ENCODE assay signal across 30 cellular contexts in the genomic region with DNA sequence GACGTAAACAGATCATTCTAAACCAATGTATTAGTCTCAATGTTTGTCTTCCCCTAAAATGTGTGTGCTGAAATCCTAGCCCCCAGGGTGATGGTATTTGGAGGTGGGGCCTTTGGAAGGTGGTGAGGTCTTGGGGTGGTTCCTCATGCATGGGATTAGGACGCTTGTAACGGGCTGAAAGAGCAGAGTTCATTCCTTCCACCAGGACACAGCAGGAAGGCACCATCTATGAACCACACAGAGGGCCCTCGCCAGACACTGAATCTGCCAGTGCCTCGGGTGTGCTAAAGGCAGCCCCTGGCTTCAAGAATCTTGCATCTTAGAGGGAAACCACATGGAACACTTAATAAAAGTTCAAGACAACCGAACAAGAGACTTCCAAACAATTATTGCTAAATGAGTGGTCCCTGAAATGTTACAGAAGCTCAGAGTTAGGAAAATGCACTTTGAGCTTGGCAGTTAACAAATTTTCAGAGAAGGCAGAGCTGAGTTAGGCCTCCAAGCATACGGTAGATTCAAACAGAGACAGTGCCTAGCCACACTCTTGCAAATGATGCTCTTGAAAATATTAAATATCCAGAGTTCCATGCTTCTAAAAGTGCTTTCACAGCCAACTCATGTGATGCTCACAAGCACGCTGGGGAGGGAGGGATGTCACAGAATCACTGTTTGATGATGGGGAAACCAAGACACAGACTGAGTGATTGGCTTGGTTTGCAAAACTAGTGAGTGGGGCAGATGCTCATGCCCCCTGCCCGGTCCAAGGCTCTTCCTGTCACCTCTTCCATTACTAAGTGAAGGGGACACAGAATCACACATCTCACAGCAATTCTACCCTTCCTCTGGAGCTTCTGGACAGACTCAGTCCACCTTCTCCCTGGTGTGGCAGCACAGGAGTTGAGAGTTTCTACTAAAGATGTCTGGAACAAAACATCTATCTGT. TPM values are rescaled to one million over a fixed set of nuclear protein-coding genes. Genes with fewer than 3 reads are reported as not detected.
DNase-seq lines count a peak whose midpoint lies in the region; ATAC-seq and TF ChIP-seq lines count a peak whose summit lies in the region.
"Had no signal": no experiment of that assay in that cellular context is flagged by ENCODE, and none has a peak within 500 bp of the region (broad histone marks: within the 10 kb centered on the region; RNA-seq: fewer than 3 reads in every experiment).

No MANE protein-coding gene starts in this region.

- H3K4me1 ChIP-seq in mesendoderm (ENCODE audit: control insufficient read depth, low read depth, low read length): no peaks in the 10 kb centered on the region
- H3K4me1 ChIP-seq: breast epithelium, uterus had no signal

- H3K56ac ChIP-seq in mesendoderm (ENCODE audit: low read length): no peak overlapping the region

- in situ Hi-C loops in brain microvascular endothelial cell (cut with HindIII; ENCODE audit: low pct_ligation_motif_present, low sequenced_read_pairs): no loop called here

- H3K4ac ChIP-seq in mesendoderm (ENCODE audit: low read depth, low read length): no peak overlapping the region

- peak overlapping the region; percentile 26 to 47 for H3K27ac Mint-ChIP-seq in natural killer cell
- peak overlapping the region in 1 of 2 donors; percentile 95 for H3K27ac Mint-ChIP-seq in natural killer cell treated with Interleukin-12 subunit alpha and Interleukin-12 subunit beta and Interleukin-15 and Interleukin-18, amount 100 ng/mL, for 72 hours
- H3K27ac Mint-ChIP-seq: activated CD4-positive, alpha-beta memory T cell treated with anti-CD3 and anti-CD28 coated beads, Interleukin-2, amount 10 ng/mL, durations not matched to agents 7 days and 5 days; activated naive CD4-positive, alpha-beta T cell treated with anti-CD3 and anti-CD28 coated beads, Interleukin-2, amount 10 ng/mL, durations not matched to agents 7 days and 5 days had no signal

- H3K36me3 Mint-ChIP-seq in natural killer cell: peaks cover 8% of the 10 kb centered on the region
- peaks cover 15% of the 10 kb centered on the region for H3K36me3 Mint-ChIP-seq in natural killer cell treated with Interleukin-12 subunit alpha and Interleukin-12 subunit beta and Interleukin-15 and Interleukin-18, amount 100 ng/mL, for 72 hours

- peaks cover 17 to 19% of the 10 kb centered on the region in 2 donors for H3K4me1 Mint-ChIP-seq in natural killer cell
- H3K4me1 Mint-ChIP-seq in natural killer cell treated with Interleukin-12 subunit alpha and Interleukin-12 subunit beta and Interleukin-15 and Interleukin-18, amount 100 ng/mL, for 72 hours (ENCODE audit: low read depth in 2 of 2): peaks cover 32 to 37% of the 10 kb centered on the region in 2 donors

- H3K27me3 ChIP-seq in brain microvascular endothelial cell (replicated peaks) (no peaks in the 10 kb centered on the region), mesendoderm (ENCODE audit: insufficient read depth, low read length, poor library complexity) (no peaks in the 10 kb centered on the region)
- H3K27me3 ChIP-seq: breast epithelium, colonic mucosa, esophagus squamous epithelium, heart right ventricle, uterus had no signal

- no peak overlapping the region for H3K23ac ChIP-seq in mesendoderm (ENCODE audit: low read length)

- ATAC-seq in natural killer cell: no peak
- ATAC-seq in natural killer cell treated with Interleukin-12 subunit alpha and Interleukin-12 subunit beta and Interleukin-15 and Interleukin-18, amount 100 ng/mL, for 72 hours: no peak
- no peak for ATAC-seq in HG02610 (IDR thresholded peaks at IDR 0.05; ENCODE audit: unreplicated experiment)
- ATAC-seq: heart right ventricle, Right ventricle myocardium inferior had no signal

- H4K8ac ChIP-seq in mesendoderm (ENCODE audit: low read depth, low read length): no peak overlapping the region

- no peaks in the 10 kb centered on the region for H3K27me3 Mint-ChIP-seq in natural killer cell (ENCODE audit: low read depth in 2 of 2)
- no peaks in the 10 kb centered on the region for H3K27me3 Mint-ChIP-seq in natural killer cell treated with Interleukin-12 subunit alpha and Interleukin-12 subunit beta and Interleukin-15 and Interleukin-18, amount 100 ng/mL, for 72 hours
- H3K27me3 Mint-ChIP-seq: activated CD4-positive, alpha-beta memory T cell treated with anti-CD3 and anti-CD28 coated beads, Interleukin-2, amount 10 ng/mL, durations not matched to agents 7 days and 5 days; activated naive CD4-positive, alpha-beta T cell treated with anti-CD3 and anti-CD28 coated beads, Interleukin-2, amount 10 ng/mL, durations not matched to agents 7 days and 5 days had no signal

- no peak overlapping the region for H3K9ac ChIP-seq in mesendoderm (ENCODE audit: low read length)
- H3K9ac ChIP-seq: SK-N-SH had no signal

- peaks cover 6% of the 10 kb centered on the region for H3K36me3 ChIP-seq in brain microvascular endothelial cell (replicated peaks)
- H3K36me3 ChIP-seq in mesendoderm (ENCODE audit: control insufficient read depth, insufficient read depth, low read length): peaks cover 7% of the 10 kb centered on the region
- H3K36me3 ChIP-seq: breast epithelium, colonic mucosa, thoracic aorta, uterus had no signal

- H2BK15ac ChIP-seq in mesendoderm (replicated peaks; ENCODE audit: low read depth): no peak overlapping the region

- TF ChIP-seq CTCF in natural killer cell (IDR thresholded peaks at IDR 0.05): no peak
- TF ChIP-seq CTCF in brain microvascular endothelial cell (IDR thresholded peaks at IDR 0.05; ENCODE audit: low read depth, low read length, missing control alignments): peak; percentile 13

- no peaks in the 10 kb centered on the region for H3K79me2 ChIP-seq in mesendoderm (ENCODE audit: control insufficient read depth, insufficient read depth, low read length)

- no CpG with 5 or more reads among the region's 9 CpGs for WGBS in mesendoderm (ENCODE audit: extremely low coverage, insufficient coverage, low lambda C conversion rate)

- H3K4me3 ChIP-seq in brain microvascular endothelial cell (ENCODE audit: low read depth, low read length) (no peak overlapping the region), mesendoderm (ENCODE audit: low read length) (no peak overlapping the region)
- H3K4me3 ChIP-seq: breast epithelium, colonic mucosa, esophagus squamous epithelium, HAP-1, heart right ventricle, left ventricle myocardium inferior, thoracic aorta, uterus had no signal

- H4K5ac ChIP-seq in mesendoderm (ENCODE audit: low read length): no peak overlapping the region

- H3K18ac ChIP-seq in mesendoderm (ENCODE audit: low read length): no peak overlapping the region

- intact Hi-C loops in natural killer cell (cut with micrococcal nuclease) (no loop called here), cardiac septum (cut with DNase I) (no loop called here)

- no peak overlapping the region for H2AK5ac ChIP-seq in mesendoderm (ENCODE audit: low read length)

- no peak overlapping the region for H2BK5ac ChIP-seq in mesendoderm (ENCODE audit: low read length)

- H3K27ac ChIP-seq in brain microvascular endothelial cell: no peak overlapping the region
- H3K27ac ChIP-seq in mesendoderm (ENCODE audit: low read depth, low read length): no peak overlapping the region
- H3K27ac ChIP-seq in substantia nigra (ENCODE audit: low read depth, low read length, poor library complexity, severe bottlenecking): peak overlapping the region; percentile 85
- H3K27ac ChIP-seq: colonic mucosa, thoracic aorta, uterus had no signal

- H3K79me1 ChIP-seq in mesendoderm (ENCODE audit: low read length): no peaks in the 10 kb centered on the region

- H3K4me2 ChIP-seq in mesendoderm (ENCODE audit: low read length): no peak overlapping the region
- H3K4me2 ChIP-seq: SK-N-SH had no signal

- DNase-seq in natural killer cell (no peak), brain microvascular endothelial cell (no peak), mesendoderm (peak; percentile 44), substantia nigra (lab: John Stamatoyannopoulos, UW) (no peak), dedifferentiated amniotic fluid mesenchymal stem cell (ENCODE audit: extremely low spot score) (no peak), cardiac septum (ENCODE audit: low spot score) (no peak)
- no peak for DNase-seq in natural killer cell treated with Interleukin-12 subunit alpha and Interleukin-12 subunit beta and Interleukin-15 and Interleukin-18, amount 100 ng/mL, for 72 hours (ENCODE audit: low spot score)
- DNase-seq: activated CD4-positive, alpha-beta memory T cell treated with anti-CD3 and anti-CD28 coated beads, Interleukin-2, amount 10 ng/mL, durations not matched to agents 7 days and 5 days; activated CD4-positive, CD25-positive, alpha-beta regulatory T cell treated with anti-CD3 and anti-CD28 coated beads, Interleukin-2, amount 50 U/mL, for 72 hours; activated naive CD4-positive, alpha-beta T cell treated with anti-CD3 and anti-CD28 coated beads, Interleukin-2, amount 10 ng/mL, durations not matched to agents 7 days and 5 days; amygdala; colonic mucosa; COR-L47; esophagus squamous epithelium; heart right ventricle; left ventricle myocardium inferior; NCI-H1417; NCI-H2029; NCI-H526 treated with DMSO at 0.1 percent for 48 hours; NK-92 treated with Interleukin-12 subunit alpha and Interleukin-12 subunit beta, amount 100 ng/mL, for 24 hours; occipital lobe; SK-N-SH; stimulated activated naive CD4-positive, alpha-beta T cell treated with Interleukin-2 at 50 U/mL for 16 hours; uterus had no signal

- H3K9me3 Mint-ChIP-seq in natural killer cell: no peaks in the 10 kb centered on the region
- H3K9me3 Mint-ChIP-seq in natural killer cell treated with Interleukin-12 subunit alpha and Interleukin-12 subunit beta and Interleukin-15 and Interleukin-18, amount 100 ng/mL, for 72 hours: no peaks in the 10 kb centered on the region
- H3K9me3 Mint-ChIP-seq: activated CD4-positive, alpha-beta memory T cell treated with anti-CD3 and anti-CD28 coated beads, Interleukin-2, amount 10 ng/mL, durations not matched to agents 7 days and 5 days; activated naive CD4-positive, alpha-beta T cell treated with anti-CD3 and anti-CD28 coated beads, Interleukin-2, amount 10 ng/mL, durations not matched to agents 7 days and 5 days; T-helper 1 cell treated with Interleukin-12 subunit alpha and Interleukin-12 subunit beta and Interleukin-4 antibody, amounts not matched to agents 30 μg/mL and 1 μg/mL, for 36 hours had no signal

- H3K4me3 Mint-ChIP-seq in natural killer cell: no peak overlapping the region
- H3K4me3 Mint-ChIP-seq in natural killer cell treated with Interleukin-12 subunit alpha and Interleukin-12 subunit beta and Interleukin-15 and Interleukin-18, amount 100 ng/mL, for 72 hours: no peak overlapping the region
- H3K4me3 Mint-ChIP-seq: activated CD4-positive, alpha-beta memory T cell treated with anti-CD3 and anti-CD28 coated beads, Interleukin-2, amount 10 ng/mL, durations not matched to agents 7 days and 5 days; activated naive CD4-positive, alpha-beta T cell treated with anti-CD3 and anti-CD28 coated beads, Interleukin-2, amount 10 ng/mL, durations not matched to agents 7 days and 5 days; T-helper 1 cell treated with Interleukin-12 subunit alpha and Interleukin-12 subunit beta and Interleukin-4 antibody, amounts not matched to agents 30 μg/mL and 1 μg/mL, for 36 hours had no signal

- no peak overlapping the region for H2BK120ac ChIP-seq in mesendoderm (ENCODE audit: low read depth, low read length)

RNA-seq across cellular contexts. Expression of a gene that starts 27.4 kb away (rescaled TPM):
- total RNA-seq in natural killer cell: 10 to 100 TPM; 20.1 to 29.7 (median 24.3) TPM
- 10 to 100 TPM; 21.8 to 23.4 TPM for total RNA-seq in natural killer cell treated with Interleukin-12 subunit alpha and Interleukin-12 subunit beta and Interleukin-15 and Interleukin-18, amount 100 ng/mL, for 72 hours
- polyA plus RNA-seq in mesendoderm (2013, experiment 1 of 2): 38.5 TPM
- 40.5 TPM for polyA plus RNA-seq in mesendoderm (2013, experiment 2 of 2)
- 30.5 TPM for total RNA-seq in cardiac septum
